Comparison of ENCODE assay signal across 19 cellular contexts in genomic region chr13:71260246-71260645, GRCh38.
"Had no signal": no experiment of that assay in that cellular context is flagged by ENCODE, and none has a peak within 500 bp of the region (broad histone marks: within the 10 kb centered on the region; RNA-seq: fewer than 3 reads in every experiment).

No MANE protein-coding gene starts in this region.

- H3K4me3 ChIP-seq: coronary artery, esophagus muscularis mucosa, gastrocnemius medialis, heart left ventricle, left ventricle myocardium inferior, lower lobe of right lung had no signal

- DNase-seq: cerebellar nuclear complex; effector CD8-positive, alpha-beta T cell; effector memory CD8-positive, alpha-beta T cell; endodermal cell; foreskin fibroblast; foreskin melanocyte; gastrocnemius medialis; heart left ventricle; hippocampal formation; islet precursor cell; kidney; kidney glomerular epithelial cell; left colon; left ventricle myocardium inferior; lower lobe of right lung; mesendoderm; midbrain had no signal
